ENCODE assay signal across 8 cellular contexts in the genomic region with DNA sequence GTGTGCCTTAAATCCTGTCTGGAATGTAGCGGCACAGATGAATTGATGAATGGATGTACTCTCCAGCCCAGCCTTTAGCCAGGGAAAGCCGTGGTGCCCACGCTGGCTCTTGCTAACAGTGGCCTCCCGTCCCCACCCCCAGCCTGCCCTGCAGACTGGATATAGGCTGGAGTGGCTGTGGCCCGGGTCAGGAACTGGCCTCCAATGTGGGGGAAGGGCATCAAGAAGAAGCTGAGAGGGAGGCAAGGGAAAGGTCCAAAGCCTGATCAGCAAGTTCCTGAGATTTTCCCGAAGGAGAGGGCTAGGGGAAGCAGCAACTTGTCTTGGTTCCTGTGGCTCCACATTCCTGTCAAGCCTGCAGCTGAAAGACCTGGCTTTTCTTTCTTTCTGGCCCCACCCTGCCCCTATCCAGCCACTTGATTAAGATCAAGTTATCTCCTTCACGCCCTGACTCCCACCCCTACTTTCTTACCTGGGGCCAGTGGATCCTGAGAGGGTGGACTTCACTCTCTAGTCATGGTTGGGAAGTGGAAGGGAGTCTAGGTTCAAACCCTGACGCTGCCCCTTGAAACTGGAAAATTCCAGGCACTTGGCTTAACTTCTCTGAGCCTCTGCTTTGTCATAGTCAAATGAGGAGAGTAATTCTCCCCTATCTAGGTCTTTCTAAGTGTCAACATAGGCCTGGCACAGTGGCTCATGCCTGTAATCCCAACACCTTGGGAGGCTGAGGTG. TPM values are rescaled to one million over a fixed set of nuclear protein-coding genes. Genes with fewer than 3 reads are reported as not detected.
DNase-seq lines count a peak whose midpoint lies in the region; ATAC-seq and TF ChIP-seq lines count a peak whose summit lies in the region.
"Had no signal": no experiment of that assay in that cellular context is flagged by ENCODE, and none has a peak within 500 bp of the region (broad histone marks: within the 10 kb centered on the region; RNA-seq: fewer than 3 reads in every experiment).

No MANE protein-coding gene starts in this region.

- intact Hi-C loops in activated B cell treated with CpG ODN at 0.5 μM for 24 hours (cut with micrococcal nuclease) = loop anchor here (5.0 kb wide), 1 partner anchor 37 kb away; no protein-coding TSS in a partner anchor

- peak overlapping the region; percentile 31 for H3K27ac ChIP-seq in AG04450 (ENCODE audit: low read depth, low read length)

- no peak for ATAC-seq in activated B cell treated with CpG ODN at 0.5 μM for 24 hours (ENCODE audit: low read depth)
- ATAC-seq in GM21737 (IDR thresholded peaks at IDR 0.05; ENCODE audit: unreplicated experiment) = no peak
- no peak for ATAC-seq in HG02884 (IDR thresholded peaks at IDR 0.05; ENCODE audit: unreplicated experiment)
- ATAC-seq in GM19023 (IDR thresholded peaks at IDR 0.05; ENCODE audit: unreplicated experiment) = no peak

- POLR2A ChIA-PET in AG04450 (lab: Yijun Ruan, JAX) (interaction anchor here (0.5 to 0.6 kb wide), 2 partner anchors 17 to 78 kb away, joined by 3 read pairs; no protein-coding TSS in a partner anchor), activated B cell treated with CpG ODN at 0.5 μM for 24 hours (lab: Charles Lee) (no interaction called here)

- H3K36me3 Mint-ChIP-seq in activated B cell treated with CpG ODN at 0.5 μM for 24 hours (ENCODE audit: low read depth) = peaks cover 13% of the 10 kb centered on the region

- no peak overlapping the region for H3K4me3 Mint-ChIP-seq in activated B cell treated with CpG ODN at 0.5 μM for 24 hours
- H3K4me3 Mint-ChIP-seq: CD14-positive monocyte had no signal

- H3K27me3 Mint-ChIP-seq in activated B cell treated with CpG ODN at 0.5 μM for 24 hours = no peaks in the 10 kb centered on the region

- no peak overlapping the region for H3K4me3 ChIP-seq in AG04450 (ENCODE audit: low read depth, low read length)
- H3K4me3 ChIP-seq: MG63 had no signal

- H3K9me3 ChIP-seq in AG04450 (ENCODE audit: control insufficient read depth, insufficient read depth, low read length) = no peaks in the 10 kb centered on the region
- H3K9me3 ChIP-seq: MG63 had no signal

- TF ChIP-seq CTCF in AG04450 (IDR thresholded peaks at IDR 0.05; ENCODE audit: low read depth, low read length) = no peak
- no peak for TF ChIP-seq CTCF in activated B cell treated with CpG ODN at 0.5 μM for 24 hours (IDR thresholded peaks at IDR 0.05)

- CTCF ChIA-PET in AG04450 (lab: Charles Lee) = interaction anchor here (0.6 kb wide), 1 partner anchor 39 kb away, joined by 3 read pairs; no protein-coding TSS in a partner anchor
- CTCF ChIA-PET in activated B cell treated with CpG ODN at 0.5 μM for 24 hours (lab: Charles Lee) = interaction anchor here (1.1 kb wide), 1 partner anchor 71 kb away, joined by 3 read pairs; no protein-coding TSS in a partner anchor

- peaks cover 12% of the 10 kb centered on the region for H3K4me1 Mint-ChIP-seq in activated B cell treated with CpG ODN at 0.5 μM for 24 hours

- no peaks in the 10 kb centered on the region for H3K27me3 ChIP-seq in AG04450 (ENCODE audit: control insufficient read depth, insufficient read depth, low read length)
- H3K27me3 ChIP-seq: MG63 had no signal

- H3K9me3 Mint-ChIP-seq in activated B cell treated with CpG ODN at 0.5 μM for 24 hours = no peaks in the 10 kb centered on the region
- H3K9me3 Mint-ChIP-seq: CD14-positive monocyte had no signal

- DNase-seq in AG04450 (ENCODE audit: low read depth, low spot score) (no peak), activated B cell treated with CpG ODN at 0.5 μM for 24 hours (no peak), left kidney (ENCODE audit: low read depth, low spot score) (peak; percentile 58)
- DNase-seq: MG63 had no signal

- peak overlapping the region; percentile 35 for H3K27ac Mint-ChIP-seq in activated B cell treated with CpG ODN at 0.5 μM for 24 hours

RNA-seq across cellular contexts. Expression of a gene that starts 11.0 kb away (rescaled TPM):
- 12.1 and 12.9 TPM in 2 replicates for polyA plus RNA-seq in AG04450 (2011; rRNA removed)
- polyA minus RNA-seq in AG04450 (2011; rRNA and poly(A)+ RNA removed) = 22.5 and 23.1 TPM in 2 replicates
- total RNA-seq in activated B cell treated with CpG ODN at 0.5 μM for 24 hours = 20.8 and 27.6 TPM in 2 replicates

RNA-seq across cellular contexts. Expression of a gene that starts 45.9 kb away (rescaled TPM):
- polyA plus RNA-seq in AG04450 (2011; rRNA removed) = 833 and 867 TPM in 2 replicates
- polyA minus RNA-seq in AG04450 (2011; rRNA and poly(A)+ RNA removed) = 654 and 673 TPM in 2 replicates
- 712 and 718 TPM in 2 replicates for total RNA-seq in activated B cell treated with CpG ODN at 0.5 μM for 24 hours

RNA-seq across cellular contexts. Expression of a gene that starts 51.0 kb away (rescaled TPM):
- 11.2 and 13.8 TPM in 2 replicates for polyA plus RNA-seq in AG04450 (2011; rRNA removed)
- polyA minus RNA-seq in AG04450 (2011; rRNA and poly(A)+ RNA removed) = 8.9 and 22.5 TPM in 2 replicates
- 12.6 and 16.5 TPM in 2 replicates for total RNA-seq in activated B cell treated with CpG ODN at 0.5 μM for 24 hours

RNA-seq across cellular contexts. Expression of a gene that starts 58.3 kb away (rescaled TPM):
- 0.45 and 0.55 TPM in 2 replicates for polyA plus RNA-seq in AG04450 (2011; rRNA removed)
- polyA minus RNA-seq in AG04450 (2011; rRNA and poly(A)+ RNA removed) = 0.64 TPM in 1 of 2 replicates, not detected in the other
- total RNA-seq in activated B cell treated with CpG ODN at 0.5 μM for 24 hours = 0.16 TPM in 1 of 2 replicates, not detected in the other
- polyA plus RNA-seq: CD14-positive monocyte had no signal

RNA-seq across cellular contexts. Expression of a gene that starts 58.4 kb away (rescaled TPM):
- polyA plus RNA-seq in AG04450 (2011; rRNA removed) = 87.4 and 89.8 TPM in 2 replicates
- polyA minus RNA-seq in AG04450 (2011; rRNA and poly(A)+ RNA removed) = 20.0 and 27.4 TPM in 2 replicates
- 47.8 and 67.3 TPM in 2 replicates for total RNA-seq in activated B cell treated with CpG ODN at 0.5 μM for 24 hours
